Comparison of ENCODE assay signal across 2 cellular contexts in the genomic region with DNA sequence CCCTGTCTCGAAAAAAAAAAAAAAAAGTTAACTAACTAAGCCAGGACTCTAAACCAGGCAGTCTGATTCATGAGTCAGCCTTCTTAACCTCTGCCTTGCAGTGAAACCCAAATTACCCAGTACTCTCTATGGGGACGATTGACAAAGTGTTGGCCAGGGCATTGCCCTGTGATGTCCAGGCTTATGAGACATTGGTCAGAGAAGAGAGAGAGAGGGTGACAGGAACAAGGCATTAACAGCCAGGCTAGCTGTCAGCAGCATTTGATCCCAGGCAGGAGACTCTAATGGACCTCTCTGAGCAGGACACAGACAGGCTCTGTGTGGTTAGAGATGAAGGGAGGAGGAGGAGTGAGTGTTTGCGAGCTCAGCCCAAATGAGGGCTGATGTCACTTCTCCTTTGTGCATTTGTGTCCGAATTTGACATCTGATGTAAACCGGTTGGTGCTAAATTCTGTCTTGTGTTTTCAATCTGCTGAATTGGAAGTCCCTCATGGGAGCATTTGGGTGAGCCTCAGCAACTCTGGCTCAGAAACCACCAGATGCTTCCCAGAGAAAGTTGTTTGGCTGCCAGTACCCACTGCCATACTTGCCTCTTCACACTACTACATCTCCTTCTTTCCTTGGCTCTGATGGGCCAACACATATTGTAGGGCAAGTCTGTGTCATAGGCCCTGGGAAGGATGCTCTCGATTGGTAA.
TF ChIP-seq lines count a peak whose summit lies in the region.

No MANE protein-coding gene starts in this region.

TF ChIP-seq in HEK293T, 16 proteins besides CTCF, POLR2A, EP300 and RAD21:
- TF ChIP-seq ZNF384 (IDR thresholded peaks at IDR 0.05) (peak; percentile 23; the same call in 1 of the 2 replicates), FOXM1 (IDR thresholded peaks at IDR 0.05; ENCODE audit: borderline replicate concordance) (no peak)

TF ChIP-seq in HepG2, 621 proteins besides CTCF, POLR2A, EP300 and RAD21:
- TF ChIP-seq, protein P1, sequence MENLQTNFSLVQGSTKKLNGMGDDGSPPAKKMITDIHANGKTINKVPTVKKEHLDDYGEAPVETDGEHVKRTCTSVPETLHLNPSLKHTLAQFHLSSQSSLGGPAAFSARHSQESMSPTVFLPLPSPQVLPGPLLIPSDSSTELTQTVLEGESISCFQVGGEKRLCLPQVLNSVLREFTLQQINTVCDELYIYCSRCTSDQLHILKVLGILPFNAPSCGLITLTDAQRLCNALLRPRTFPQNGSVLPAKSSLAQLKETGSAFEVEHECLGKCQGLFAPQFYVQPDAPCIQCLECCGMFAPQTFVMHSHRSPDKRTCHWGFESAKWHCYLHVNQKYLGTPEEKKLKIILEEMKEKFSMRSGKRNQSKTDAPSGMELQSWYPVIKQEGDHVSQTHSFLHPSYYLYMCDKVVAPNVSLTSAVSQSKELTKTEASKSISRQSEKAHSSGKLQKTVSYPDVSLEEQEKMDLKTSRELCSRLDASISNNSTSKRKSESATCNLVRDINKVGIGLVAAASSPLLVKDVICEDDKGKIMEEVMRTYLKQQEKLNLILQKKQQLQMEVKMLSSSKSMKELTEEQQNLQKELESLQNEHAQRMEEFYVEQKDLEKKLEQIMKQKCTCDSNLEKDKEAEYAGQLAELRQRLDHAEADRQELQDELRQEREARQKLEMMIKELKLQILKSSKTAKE (CRISPR knock-in tag; IDR thresholded peaks at IDR 0.05; ENCODE audit: borderline replicate concordance), result no peak
- TF ChIP-seq ZNF317 (CRISPR knock-in tag; IDR thresholded peaks at IDR 0.05) (no peak), ATAD3A (CRISPR knock-in tag; IDR thresholded peaks at IDR 0.05) (no peak), DZIP1 (CRISPR knock-in tag; IDR thresholded peaks at IDR 0.05) (no peak), JUND (CRISPR knock-in tag; IDR thresholded peaks at IDR 0.05) (no peak), ZNF781 (CRISPR knock-in tag; IDR thresholded peaks at IDR 0.05; ENCODE audit: borderline replicate concordance, not compliant biosample characterization) (no peak), ZNF788 (CRISPR knock-in tag; IDR thresholded peaks at IDR 0.05; ENCODE audit: borderline replicate concordance) (no peak), POGZ (CRISPR knock-in tag; IDR thresholded peaks at IDR 0.05) (no peak), HMG20B (CRISPR knock-in tag; conservative IDR thresholded peaks at IDR 0.05) (no peak), THAP9 (CRISPR knock-in tag; IDR thresholded peaks at IDR 0.05; ENCODE audit: borderline replicate concordance) (no peak)
TF ChIP-seq in HepG2: peak in this region for 0.
